In the genomic region with DNA sequence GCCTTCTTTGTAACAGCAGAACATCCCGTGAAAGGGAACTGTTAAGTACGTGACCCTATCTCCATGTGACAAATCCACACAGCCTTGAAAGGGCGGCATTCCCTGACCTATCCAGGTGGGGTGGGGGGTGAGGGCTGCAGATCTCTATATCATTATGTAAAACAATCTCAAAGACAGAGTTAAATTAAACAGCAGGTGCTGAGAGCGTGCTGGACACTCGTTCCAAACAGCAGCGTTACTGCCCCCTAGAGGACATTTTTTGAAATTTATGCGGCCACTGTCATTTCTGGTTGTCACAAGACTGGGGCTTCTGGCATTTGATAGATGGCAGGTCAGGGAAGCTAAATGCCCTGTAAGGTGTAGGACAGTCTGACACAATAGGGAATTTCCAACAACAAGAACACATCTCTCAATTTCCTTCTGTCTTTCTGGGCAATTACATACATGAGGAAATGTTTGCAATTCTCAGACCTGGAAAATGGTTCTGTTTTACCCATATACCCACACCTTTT, we compare ENCODE assay signal across 8 cellular contexts. TPM values are rescaled to one million over a fixed set of nuclear protein-coding genes. Genes with fewer than 3 reads are reported as not detected.
A peak's percentile ranks its signal among the peaks of the same experiment; 100 is the strongest.
DNase-seq lines count a peak whose midpoint lies in the region; ATAC-seq and TF ChIP-seq lines count a peak whose summit lies in the region.

No MANE protein-coding gene starts in this region.

- TF ChIP-seq CTCF in GM12873 (IDR thresholded peaks at IDR 0.05; ENCODE audit: insufficient read depth, low read depth, low read length, missing control alignments) = peak; percentile 85
- peak; percentile 66 to 92 for TF ChIP-seq CTCF in right atrium auricular region (IDR thresholded peaks at IDR 0.05)
- TF ChIP-seq CTCF in gastrocnemius medialis (IDR thresholded peaks at IDR 0.05 in 4 of 5, conservative IDR thresholded peaks at IDR 0.05 in 1 of 5) = peak; percentile 83 to 88 (median 85)

- in situ Hi-C loops in gastrocnemius medialis (cut with MboI; ENCODE audit: low sequenced_read_pairs in 4 of 4) = loop anchor here in 3 of 4 donors (5.0 to 10.0 kb wide), 3 partner anchors 119 to 129 kb away; no protein-coding TSS in a partner anchor

- H3K9me3 ChIP-seq in right atrium auricular region = no peaks in the 10 kb centered on the region
- no peaks in the 10 kb centered on the region for H3K9me3 ChIP-seq in gastrocnemius medialis

- H3K27ac ChIP-seq in right atrium auricular region (peak overlapping the region in 1 of 2 donors; percentile 23), gastrocnemius medialis (peak overlapping the region; percentile 29 to 60 (median 47))

- H3K4me1 ChIP-seq in right atrium auricular region (peaks cover 0 to 14% of the 10 kb centered on the region in 2 donors), gastrocnemius medialis (peaks cover 4 to 5% of the 10 kb centered on the region in 2 donors)

- no peaks in the 10 kb centered on the region for H3K27me3 ChIP-seq in right atrium auricular region
- no peaks in the 10 kb centered on the region for H3K27me3 ChIP-seq in gastrocnemius medialis

- intact Hi-C loops in gastrocnemius medialis (cut with DNase I; ENCODE audit: low total_unique reads) = loop anchor here (1.0 kb wide), 1 partner anchor 121 kb away; no protein-coding TSS in a partner anchor

- ATAC-seq in gastrocnemius medialis (peak; percentile 57 to 72), HG03159 (IDR thresholded peaks at IDR 0.05; ENCODE audit: unreplicated experiment) (no peak)

- H3K36me3 ChIP-seq in right atrium auricular region (no peaks in the 10 kb centered on the region), gastrocnemius medialis (no peaks in the 10 kb centered on the region)

- H3K4me3 ChIP-seq in right atrium auricular region (no peak overlapping the region), gastrocnemius medialis (no peak overlapping the region)

- no peak for TF ChIP-seq POLR2A in gastrocnemius medialis (IDR thresholded peaks at IDR 0.05)

- peak; percentile 42 to 66 for DNase-seq in NCI-H187 (lab: John Stamatoyannopoulos, UW)
- DNase-seq in T-helper 22 cell (ENCODE audit: low read depth) = peak; percentile 41
- DNase-seq in anterior cingulate cortex (lab: John Stamatoyannopoulos, UW) = peak in 43 of 58 donors; percentile 17 to 78 (median 40)
- peak; percentile 90 for DNase-seq in right atrium auricular region (ENCODE audit: low spot score)
- peak; percentile 56 to 78 for DNase-seq in gastrocnemius medialis
- DNase-seq in NCI-H128 (lab: John Stamatoyannopoulos, UW; ENCODE audit: unreplicated experiment) = no peak

RNA-seq across cellular contexts. Expression of a gene that starts 6.7 kb away (rescaled TPM):
- 10 to 100 TPM; 60.4 to 83.3 TPM for total RNA-seq in right atrium auricular region
- 10 to 100 TPM; 36.7 to 44.2 (median 38.4) TPM for total RNA-seq in gastrocnemius medialis

RNA-seq across cellular contexts. Expression of a gene that starts 13.8 kb away (rescaled TPM):
- 100 to 1,000 TPM; 258 to 290 TPM for total RNA-seq in right atrium auricular region
- 100 to 1,000 TPM in 2 of 4 donors, 10 to 100 TPM in 2; 64.2 to 111 (median 87.1) TPM for total RNA-seq in gastrocnemius medialis

RNA-seq across cellular contexts. Expression of a gene that starts 22.9 kb away (rescaled TPM):
- total RNA-seq in right atrium auricular region (1 to 10 TPM; 1.7 to 4.5 TPM), gastrocnemius medialis (not detected)

RNA-seq across cellular contexts. Expression of a gene that starts 32.3 kb away (rescaled TPM):
- total RNA-seq in right atrium auricular region (1 to 10 TPM; 2.4 to 3.3 TPM), gastrocnemius medialis (under 1 TPM in 3 of 4 donors, not detected in 1; 0.10 to 0.47 (median 0.23) TPM)

RNA-seq across cellular contexts. Expression of a gene that starts 58.1 kb away (rescaled TPM):
- total RNA-seq in right atrium auricular region (1 to 10 TPM; 1.0 to 2.6 TPM), gastrocnemius medialis (under 1 TPM in 1 of 4 donors, not detected in 3; 0.33 TPM)
